ENCODE assay signal across 1 cellular context in genomic region chr2:219642465-219643083, GRCh38.
A peak's percentile ranks its signal among the peaks of the same experiment; 100 is the strongest.
TF ChIP-seq lines count a peak whose summit lies in the region.

No MANE protein-coding gene starts in this region.

TF ChIP-seq in GM23338, 12 proteins besides CTCF, POLR2A, EP300 and RAD21 (continued from another document):
- TF ChIP-seq REST (IDR thresholded peaks at IDR 0.05; ENCODE audit: unreplicated experiment) (no peak), JUNB (IDR thresholded peaks at IDR 0.05; ENCODE audit: unreplicated experiment) (no peak), POLR2AphosphoS5 (IDR thresholded peaks at IDR 0.05; ENCODE audit: low read depth) (peak; percentile 46; the same call in 1 of the 2 replicates), CREB1 (CRISPR knock-in tag; IDR thresholded peaks at IDR 0.05; ENCODE audit: low read depth) (peak; percentile 79), STAT1 (IDR thresholded peaks at IDR 0.05; ENCODE audit: unreplicated experiment) (no peak), EZH2phosphoT487 (IDR thresholded peaks at IDR 0.05; ENCODE audit: unreplicated experiment) (no peak), EZH2 (IDR thresholded peaks at IDR 0.05; ENCODE audit: low read depth, unreplicated experiment) (no peak), ZNF114 (CRISPR knock-in tag; IDR thresholded peaks at IDR 0.05) (no peak)
- TF ChIP-seq, protein P1, sequence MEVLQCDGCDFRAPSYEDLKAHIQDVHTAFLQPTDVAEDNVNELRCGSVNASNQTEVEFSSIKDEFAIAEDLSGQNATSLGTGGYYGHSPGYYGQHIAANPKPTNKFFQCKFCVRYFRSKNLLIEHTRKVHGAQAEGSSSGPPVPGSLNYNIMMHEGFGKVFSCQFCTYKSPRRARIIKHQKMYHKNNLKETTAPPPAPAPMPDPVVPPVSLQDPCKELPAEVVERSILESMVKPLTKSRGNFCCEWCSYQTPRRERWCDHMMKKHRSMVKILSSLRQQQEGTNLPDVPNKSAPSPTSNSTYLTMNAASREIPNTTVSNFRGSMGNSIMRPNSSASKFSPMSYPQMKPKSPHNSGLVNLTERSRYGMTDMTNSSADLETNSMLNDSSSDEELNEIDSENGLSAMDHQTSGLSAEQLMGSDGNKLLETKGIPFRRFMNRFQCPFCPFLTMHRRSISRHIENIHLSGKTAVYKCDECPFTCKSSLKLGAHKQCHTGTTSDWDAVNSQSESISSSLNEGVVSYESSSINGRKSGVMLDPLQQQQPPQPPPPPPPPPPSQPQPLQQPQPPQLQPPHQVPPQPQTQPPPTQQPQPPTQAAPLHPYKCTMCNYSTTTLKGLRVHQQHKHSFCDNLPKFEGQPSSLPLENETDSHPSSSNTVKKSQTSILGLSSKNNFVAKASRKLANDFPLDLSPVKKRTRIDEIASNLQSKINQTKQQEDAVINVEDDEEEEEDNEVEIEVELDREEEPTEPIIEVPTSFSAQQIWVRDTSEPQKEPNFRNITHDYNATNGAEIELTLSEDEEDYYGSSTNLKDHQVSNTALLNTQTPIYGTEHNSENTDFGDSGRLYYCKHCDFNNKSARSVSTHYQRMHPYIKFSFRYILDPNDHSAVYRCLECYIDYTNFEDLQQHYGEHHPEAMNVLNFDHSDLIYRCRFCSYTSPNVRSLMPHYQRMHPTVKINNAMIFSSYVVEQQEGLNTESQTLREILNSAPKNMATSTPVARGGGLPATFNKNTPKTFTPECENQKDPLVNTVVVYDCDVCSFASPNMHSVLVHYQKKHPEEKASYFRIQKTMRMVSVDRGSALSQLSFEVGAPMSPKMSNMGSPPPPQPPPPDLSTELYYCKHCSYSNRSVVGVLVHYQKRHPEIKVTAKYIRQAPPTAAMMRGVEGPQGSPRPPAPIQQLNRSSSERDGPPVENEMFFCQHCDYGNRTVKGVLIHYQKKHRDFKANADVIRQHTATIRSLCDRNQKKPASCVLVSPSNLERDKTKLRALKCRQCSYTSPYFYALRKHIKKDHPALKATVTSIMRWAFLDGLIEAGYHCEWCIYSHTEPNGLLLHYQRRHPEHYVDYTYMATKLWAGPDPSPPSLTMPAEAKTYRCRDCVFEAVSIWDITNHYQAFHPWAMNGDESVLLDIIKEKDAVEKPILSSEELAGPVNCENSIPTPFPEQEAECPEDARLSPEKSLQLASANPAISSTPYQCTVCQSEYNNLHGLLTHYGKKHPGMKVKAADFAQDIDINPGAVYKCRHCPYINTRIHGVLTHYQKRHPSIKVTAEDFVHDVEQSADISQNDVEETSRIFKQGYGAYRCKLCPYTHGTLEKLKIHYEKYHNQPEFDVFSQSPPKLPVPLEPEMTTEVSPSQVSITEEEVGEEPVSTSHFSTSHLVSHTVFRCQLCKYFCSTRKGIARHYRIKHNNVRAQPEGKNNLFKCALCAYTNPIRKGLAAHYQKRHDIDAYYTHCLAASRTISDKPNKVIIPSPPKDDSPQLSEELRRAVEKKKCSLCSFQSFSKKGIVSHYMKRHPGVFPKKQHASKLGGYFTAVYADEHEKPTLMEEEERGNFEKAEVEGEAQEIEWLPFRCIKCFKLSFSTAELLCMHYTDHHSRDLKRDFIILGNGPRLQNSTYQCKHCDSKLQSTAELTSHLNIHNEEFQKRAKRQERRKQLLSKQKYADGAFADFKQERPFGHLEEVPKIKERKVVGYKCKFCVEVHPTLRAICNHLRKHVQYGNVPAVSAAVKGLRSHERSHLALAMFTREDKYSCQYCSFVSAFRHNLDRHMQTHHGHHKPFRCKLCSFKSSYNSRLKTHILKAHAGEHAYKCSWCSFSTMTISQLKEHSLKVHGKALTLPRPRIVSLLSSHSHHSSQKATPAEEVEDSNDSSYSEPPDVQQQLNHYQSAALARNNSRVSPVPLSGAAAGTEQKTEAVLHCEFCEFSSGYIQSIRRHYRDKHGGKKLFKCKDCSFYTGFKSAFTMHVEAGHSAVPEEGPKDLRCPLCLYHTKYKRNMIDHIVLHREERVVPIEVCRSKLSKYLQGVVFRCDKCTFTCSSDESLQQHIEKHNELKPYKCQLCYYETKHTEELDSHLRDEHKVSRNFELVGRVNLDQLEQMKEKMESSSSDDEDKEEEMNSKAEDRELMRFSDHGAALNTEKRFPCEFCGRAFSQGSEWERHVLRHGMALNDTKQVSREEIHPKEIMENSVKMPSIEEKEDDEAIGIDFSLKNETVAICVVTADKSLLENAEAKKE (CRISPR knock-in tag; IDR thresholded peaks at IDR 0.05), result no peak
